Comparison of ENCODE assay signal across 8 cellular contexts in the genomic region with DNA sequence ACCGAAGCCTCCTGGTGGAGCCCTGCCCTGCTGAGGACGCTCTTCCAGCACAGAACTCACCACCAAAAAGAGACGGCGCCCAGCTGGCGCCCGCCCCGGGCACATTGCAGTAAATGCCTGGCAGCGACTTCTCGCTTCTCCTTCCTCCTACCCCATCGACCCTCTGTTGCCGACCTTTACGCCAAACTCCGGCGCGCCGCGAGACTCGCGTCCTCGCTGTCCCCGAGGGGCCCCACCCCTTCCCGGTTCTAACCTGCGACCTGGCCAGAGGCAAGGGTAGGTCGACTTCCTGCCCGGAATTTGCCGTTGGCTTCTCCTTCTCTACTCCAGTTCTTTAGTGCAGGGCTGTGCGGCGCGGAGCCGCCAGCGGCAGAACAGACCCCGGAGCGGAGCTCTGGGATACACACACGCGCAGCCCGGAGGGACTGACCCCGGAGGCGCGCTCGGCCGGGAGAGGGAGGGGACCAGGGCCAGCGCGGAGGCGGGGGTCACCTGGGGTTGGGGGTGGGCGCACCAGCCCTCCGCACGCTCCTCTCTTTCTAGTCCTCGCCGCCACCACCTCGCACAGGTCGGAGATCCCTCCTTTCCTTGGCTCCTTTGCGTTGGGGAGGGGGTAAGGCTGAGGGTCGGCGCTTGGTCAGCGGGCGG.
DNase-seq lines count a peak whose midpoint lies in the region; TF ChIP-seq lines count a peak whose summit lies in the region.

No MANE protein-coding gene starts in this region.

- peak overlapping the region; percentile 28 for H3K27ac Mint-ChIP-seq in glutamatergic neuron (ENCODE audit: unreplicated experiment)

- H3K4me2 ChIP-seq in trophoblast cell (ENCODE audit: low read length), result peak overlapping the region; percentile 98

- no peak overlapping the region for H3K14ac ChIP-seq in trophoblast cell (ENCODE audit: low read length)

- no peaks in the 10 kb centered on the region for H3K36me3 Mint-ChIP-seq in glutamatergic neuron (ENCODE audit: unreplicated experiment)

- no peaks in the 10 kb centered on the region for H3K36me3 ChIP-seq in trophoblast cell (ENCODE audit: control insufficient read depth in 1 of 2, insufficient read depth in 2 of 2, low read length in 2 of 2)

- no peak overlapping the region for H2BK12ac ChIP-seq in trophoblast cell (ENCODE audit: low read length)

- no peaks in the 10 kb centered on the region for H3K79me1 ChIP-seq in trophoblast cell (ENCODE audit: low read length)

- peaks cover 9% of the 10 kb centered on the region for H3K27me3 Mint-ChIP-seq in glutamatergic neuron (ENCODE audit: unreplicated experiment)

- H2BK5ac ChIP-seq in trophoblast cell (ENCODE audit: low read depth, low read length, poor library complexity), result no peak overlapping the region

- H3K27me3 ChIP-seq in trophoblast cell (ENCODE audit: insufficient read depth, low read length), result peaks cover 14% of the 10 kb centered on the region

- H4K12ac ChIP-seq in trophoblast cell (ENCODE audit: low read depth, low read length), result no peak overlapping the region

- H3K4ac ChIP-seq in trophoblast cell (ENCODE audit: low read depth, low read length), result no peak overlapping the region

- H3K9ac ChIP-seq in trophoblast cell (ENCODE audit: low read length), result no peak overlapping the region

- no peak overlapping the region for H4K8ac ChIP-seq in trophoblast cell (ENCODE audit: low read depth, low read length)

- H3K4me3 ChIP-seq in trophoblast cell (ENCODE audit: low read depth, low read length), result peak overlapping the region; percentile 69

- no peak overlapping the region for H3K27ac ChIP-seq in trophoblast cell (ENCODE audit: low read depth, low read length)

- H3K9me3 ChIP-seq in trophoblast cell (ENCODE audit: insufficient read depth, low read depth, low read length), result no peaks in the 10 kb centered on the region

- H3K18ac ChIP-seq in trophoblast cell (ENCODE audit: low read length), result no peak overlapping the region

- no peak overlapping the region for H2AFZ ChIP-seq in trophoblast cell (ENCODE audit: insufficient read depth, low read length, poor library complexity)

- H4K91ac ChIP-seq in trophoblast cell (ENCODE audit: low read depth, low read length), result no peak overlapping the region

- H3K23ac ChIP-seq in trophoblast cell (ENCODE audit: low read length), result no peak overlapping the region

- DNase-seq in DMS 273 treated with DMSO at 0.1 percent for 48 hours (lab: John Stamatoyannopoulos, UW), result peak; percentile 13
- DNase-seq in NCI-H748 treated with DMSO at 0.1 percent for 48 hours (lab: John Stamatoyannopoulos, UW), result peak; percentile 49
- DNase-seq in glutamatergic neuron, result peak; percentile 59
- peak in 1 of 2 donors; percentile 5 for DNase-seq in trophoblast cell
- DNase-seq in NCI-H1694 (lab: John Stamatoyannopoulos, UW), result no peak
- no peak for DNase-seq in activated T-cell treated with anti-CD3 and anti-CD28 coated beads, Interleukin-2, amount 50 U/mL, for 1 hour
- no peak for DNase-seq in NCI-H187 treated with DMSO at 0.1 percent for 48 hours (lab: John Stamatoyannopoulos, UW)
- no peak for DNase-seq in foreskin melanocyte

- peak overlapping the region; percentile 96 for H3K4me3 Mint-ChIP-seq in glutamatergic neuron (ENCODE audit: unreplicated experiment)

- TF ChIP-seq CTCF in glutamatergic neuron (IDR thresholded peaks at IDR 0.05; ENCODE audit: partially characterized antibody, unreplicated experiment), result no peak

- no peaks in the 10 kb centered on the region for H3K79me2 ChIP-seq in trophoblast cell (ENCODE audit: control insufficient read depth, insufficient read depth, low read length, poor library complexity)

- no CpG with 5 or more reads among the region's 56 CpGs for WGBS in trophoblast cell (ENCODE audit: extremely low coverage, insufficient coverage, insufficient read length)

- H2AK5ac ChIP-seq in trophoblast cell (ENCODE audit: low read length), result no peak overlapping the region

- peaks cover 7% of the 10 kb centered on the region for H3K9me3 Mint-ChIP-seq in glutamatergic neuron (ENCODE audit: unreplicated experiment)

- no peak overlapping the region for H2BK120ac ChIP-seq in trophoblast cell (ENCODE audit: insufficient read depth, low read length, poor library complexity)

- peaks cover 3 to 6% of the 10 kb centered on the region in 2 experiments for H3K4me1 ChIP-seq in trophoblast cell (ENCODE audit: control insufficient read depth in 1 of 2, insufficient read depth in 2 of 2, low read length in 2 of 2)

- H3K4me1 Mint-ChIP-seq in glutamatergic neuron (ENCODE audit: low read depth, unreplicated experiment), result peaks cover 7% of the 10 kb centered on the region

Comparison
In these comparisons a context has a peak if more than half of its experiments do, and no peak if none do; other contexts are left out.
1. DNase-seq: peak in DMS 273 treated with DMSO at 0.1 percent for 48 hours (single experiment), NCI-H748 treated with DMSO at 0.1 percent for 48 hours (single experiment) and glutamatergic neuron (single experiment); none in NCI-H1694 (single experiment), activated T-cell treated with anti-CD3 and anti-CD28 coated beads, Interleukin-2, amount 50 U/mL, for 1 hour (single experiment), NCI-H187 treated with DMSO at 0.1 percent for 48 hours (single experiment) and foreskin melanocyte (single experiment).